Comparison of ENCODE assay signal across 1 cellular context in the genomic region with DNA sequence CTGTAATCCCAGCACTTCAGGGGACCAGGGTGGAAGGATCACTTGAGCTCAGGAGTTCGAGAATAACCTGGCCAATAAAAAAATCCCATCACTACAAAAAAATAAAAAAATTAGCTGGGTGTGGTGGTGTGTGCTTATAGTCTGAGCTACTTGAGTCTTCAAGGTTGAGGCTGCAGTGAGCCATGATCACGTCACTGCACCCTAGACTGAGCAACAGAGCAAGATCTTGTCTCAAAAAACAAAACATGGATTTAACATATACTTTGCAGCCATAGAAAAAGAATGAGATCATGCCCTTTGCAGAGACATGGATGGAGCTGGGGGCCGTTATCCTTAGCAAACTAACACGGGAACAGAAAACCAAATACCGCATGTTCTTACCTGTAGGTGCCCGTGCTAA.
TF ChIP-seq lines count a peak whose summit lies in the region.

No MANE protein-coding gene starts in this region.

TF ChIP-seq in A549, 52 proteins besides CTCF, POLR2A, EP300 and RAD21:
- TF ChIP-seq, protein P1, sequence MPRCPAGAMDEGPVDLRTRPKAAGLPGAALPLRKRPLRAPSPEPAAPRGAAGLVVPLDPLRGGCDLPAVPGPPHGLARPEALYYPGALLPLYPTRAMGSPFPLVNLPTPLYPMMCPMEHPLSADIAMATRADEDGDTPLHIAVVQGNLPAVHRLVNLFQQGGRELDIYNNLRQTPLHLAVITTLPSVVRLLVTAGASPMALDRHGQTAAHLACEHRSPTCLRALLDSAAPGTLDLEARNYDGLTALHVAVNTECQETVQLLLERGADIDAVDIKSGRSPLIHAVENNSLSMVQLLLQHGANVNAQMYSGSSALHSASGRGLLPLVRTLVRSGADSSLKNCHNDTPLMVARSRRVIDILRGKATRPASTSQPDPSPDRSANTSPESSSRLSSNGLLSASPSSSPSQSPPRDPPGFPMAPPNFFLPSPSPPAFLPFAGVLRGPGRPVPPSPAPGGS (IDR thresholded peaks at IDR 0.05), result no peak
- TF ChIP-seq USF2 (IDR thresholded peaks at IDR 0.05), result no peak
- TF ChIP-seq NR3C1 (IDR thresholded peaks at IDR 0.05), result no peak
- TF ChIP-seq EHF (CRISPR knock-in tag; IDR thresholded peaks at IDR 0.05), result no peak
- TF ChIP-seq GATA3 (IDR thresholded peaks at IDR 0.05; ENCODE audit: borderline replicate concordance), result no peak
- TF ChIP-seq RFX5 (IDR thresholded peaks at IDR 0.05), result no peak
- TF ChIP-seq SMC3 (IDR thresholded peaks at IDR 0.05), result no peak
- no peak for TF ChIP-seq MAFK (IDR thresholded peaks at IDR 0.05; ENCODE audit: partially characterized antibody)
- no peak for TF ChIP-seq TP53 (CRISPR knock-in tag; IDR thresholded peaks at IDR 0.05)
- TF ChIP-seq, protein P2, sequence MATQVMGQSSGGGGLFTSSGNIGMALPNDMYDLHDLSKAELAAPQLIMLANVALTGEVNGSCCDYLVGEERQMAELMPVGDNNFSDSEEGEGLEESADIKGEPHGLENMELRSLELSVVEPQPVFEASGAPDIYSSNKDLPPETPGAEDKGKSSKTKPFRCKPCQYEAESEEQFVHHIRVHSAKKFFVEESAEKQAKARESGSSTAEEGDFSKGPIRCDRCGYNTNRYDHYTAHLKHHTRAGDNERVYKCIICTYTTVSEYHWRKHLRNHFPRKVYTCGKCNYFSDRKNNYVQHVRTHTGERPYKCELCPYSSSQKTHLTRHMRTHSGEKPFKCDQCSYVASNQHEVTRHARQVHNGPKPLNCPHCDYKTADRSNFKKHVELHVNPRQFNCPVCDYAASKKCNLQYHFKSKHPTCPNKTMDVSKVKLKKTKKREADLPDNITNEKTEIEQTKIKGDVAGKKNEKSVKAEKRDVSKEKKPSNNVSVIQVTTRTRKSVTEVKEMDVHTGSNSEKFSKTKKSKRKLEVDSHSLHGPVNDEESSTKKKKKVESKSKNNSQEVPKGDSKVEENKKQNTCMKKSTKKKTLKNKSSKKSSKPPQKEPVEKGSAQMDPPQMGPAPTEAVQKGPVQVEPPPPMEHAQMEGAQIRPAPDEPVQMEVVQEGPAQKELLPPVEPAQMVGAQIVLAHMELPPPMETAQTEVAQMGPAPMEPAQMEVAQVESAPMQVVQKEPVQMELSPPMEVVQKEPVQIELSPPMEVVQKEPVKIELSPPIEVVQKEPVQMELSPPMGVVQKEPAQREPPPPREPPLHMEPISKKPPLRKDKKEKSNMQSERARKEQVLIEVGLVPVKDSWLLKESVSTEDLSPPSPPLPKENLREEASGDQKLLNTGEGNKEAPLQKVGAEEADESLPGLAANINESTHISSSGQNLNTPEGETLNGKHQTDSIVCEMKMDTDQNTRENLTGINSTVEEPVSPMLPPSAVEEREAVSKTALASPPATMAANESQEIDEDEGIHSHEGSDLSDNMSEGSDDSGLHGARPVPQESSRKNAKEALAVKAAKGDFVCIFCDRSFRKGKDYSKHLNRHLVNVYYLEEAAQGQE (IDR thresholded peaks at IDR 0.05), result no peak
- TF ChIP-seq, protein P3, sequence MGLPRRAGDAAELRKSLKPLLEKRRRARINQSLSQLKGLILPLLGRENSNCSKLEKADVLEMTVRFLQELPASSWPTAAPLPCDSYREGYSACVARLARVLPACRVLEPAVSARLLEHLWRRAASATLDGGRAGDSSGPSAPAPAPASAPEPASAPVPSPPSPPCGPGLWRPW (IDR thresholded peaks at IDR 0.05), result no peak
- TF ChIP-seq RNF2 (IDR thresholded peaks at IDR 0.05; ENCODE audit: borderline replicate concordance, low read depth), result no peak
- TF ChIP-seq HOXB13 (CRISPR knock-in tag; IDR thresholded peaks at IDR 0.05; ENCODE audit: low read depth), result no peak
- TF ChIP-seq CBX2 (IDR thresholded peaks at IDR 0.05; ENCODE audit: borderline replicate concordance, low read depth), result no peak
- TF ChIP-seq SREBF2 (IDR thresholded peaks at IDR 0.05), result no peak
- TF ChIP-seq, protein P4, sequence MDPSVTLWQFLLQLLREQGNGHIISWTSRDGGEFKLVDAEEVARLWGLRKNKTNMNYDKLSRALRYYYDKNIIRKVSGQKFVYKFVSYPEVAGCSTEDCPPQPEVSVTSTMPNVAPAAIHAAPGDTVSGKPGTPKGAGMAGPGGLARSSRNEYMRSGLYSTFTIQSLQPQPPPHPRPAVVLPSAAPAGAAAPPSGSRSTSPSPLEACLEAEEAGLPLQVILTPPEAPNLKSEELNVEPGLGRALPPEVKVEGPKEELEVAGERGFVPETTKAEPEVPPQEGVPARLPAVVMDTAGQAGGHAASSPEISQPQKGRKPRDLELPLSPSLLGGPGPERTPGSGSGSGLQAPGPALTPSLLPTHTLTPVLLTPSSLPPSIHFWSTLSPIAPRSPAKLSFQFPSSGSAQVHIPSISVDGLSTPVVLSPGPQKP (IDR thresholded peaks at IDR 0.05; ENCODE audit: low read depth, low read length), result no peak
- no peak for TF ChIP-seq CHD2 (IDR thresholded peaks at IDR 0.05; ENCODE audit: low read length, partially characterized antibody)
- TF ChIP-seq HOXB5 (CRISPR knock-in tag; IDR thresholded peaks at IDR 0.05), result no peak
- no peak for TF ChIP-seq KDM1A (IDR thresholded peaks at IDR 0.05; ENCODE audit: low read depth)
TF ChIP-seq in A549: peak in this region for 0.
